24 cellular contexts compared by ENCODE assay signal in genomic region chr1:46784666-46785065, GRCh38. TPM values are rescaled to one million over a fixed set of nuclear protein-coding genes. Genes with fewer than 3 reads are reported as not detected.
"Had no signal": no experiment of that assay in that cellular context is flagged by ENCODE, and none has a peak within 500 bp of the region (broad histone marks: within the 10 kb centered on the region; RNA-seq: fewer than 3 reads in every experiment).

No MANE protein-coding gene starts in this region.

- ATAC-seq: esophagus mucosa; gastrocnemius medialis; heart right ventricle; left colon; left ventricle myocardium superior; stimulated activated effector memory CD8-positive, alpha-beta T cell treated with anti-CD3 and anti-CD28 coated beads, Interleukin-12 subunit alpha, Interleukin-12 subunit beta, amount 100 ng/mL, for 72 hours; stimulated activated naive CD8-positive, alpha-beta T cell treated with anti-CD3 and anti-CD28 coated beads, Interleukin-15, Interleukin-2, amounts not matched to agents 100 U/mL and 50 U/mL, for 24 hours had no signal

- H3K4me3 Mint-ChIP-seq: naive B cell; nephron progenitor cell; stimulated activated effector memory CD8-positive, alpha-beta T cell treated with anti-CD3 and anti-CD28 coated beads, Interleukin-12 subunit alpha, Interleukin-12 subunit beta, amount 100 ng/mL, for 72 hours had no signal

- H3K4me1 ChIP-seq: gastrocnemius medialis, heart right ventricle, tibial artery, upper lobe of left lung, vagina had no signal

- H3K4me1 Mint-ChIP-seq: naive B cell, nephron progenitor cell had no signal

- H3K27ac ChIP-seq: gastrocnemius medialis, heart right ventricle, neutrophil, tibial artery, upper lobe of left lung, vagina had no signal

- H3K9me3 ChIP-seq: gastrocnemius medialis, neutrophil, tibial artery, vagina had no signal

- H3K27ac Mint-ChIP-seq: naive B cell; nephron progenitor cell; stimulated activated effector memory CD8-positive, alpha-beta T cell treated with anti-CD3 and anti-CD28 coated beads, Interleukin-12 subunit alpha, Interleukin-12 subunit beta, amount 100 ng/mL, for 72 hours had no signal

- H3K27me3 ChIP-seq: gastrocnemius medialis, heart right ventricle, tibial artery, upper lobe of left lung, vagina had no signal

- H3K36me3 ChIP-seq: gastrocnemius medialis, heart right ventricle, neutrophil, tibial artery, upper lobe of left lung, vagina had no signal

- H3K4me3 ChIP-seq: gastrocnemius medialis, heart right ventricle, lung, tibial artery, upper lobe of left lung, vagina had no signal

- DNase-seq: effector memory CD4-positive, alpha-beta T cell; gastrocnemius medialis; heart right ventricle; hypothalamus; left colon; left ventricle myocardium superior; mesenchymal stem cell; naive B cell; nephron progenitor cell; posterior cingulate gyrus; stimulated activated CD4-positive, alpha-beta T cell treated with anti-CD3 and anti-CD28 coated beads, Interleukin-4, amount 100 ng/mL, for 1 hour; stimulated activated CD8-positive, alpha-beta memory T cell treated with anti-CD3 and anti-CD28 coated beads, Interleukin-4, amount 100 ng/mL, for 48 hours; stimulated activated naive CD8-positive, alpha-beta T cell treated with anti-CD3 and anti-CD28 coated beads, Interleukin-15, Interleukin-2, amounts not matched to agents 100 U/mL and 50 U/mL, for 24 hours; tibial artery; upper lobe of left lung had no signal

RNA-seq across cellular contexts. Expression of gene CYP4B1, which starts 14.2 kb away (rescaled TPM):
- total RNA-seq: fibroblast of villous mesenchyme, kidney epithelial cell, osteoblast, pulmonary artery endothelial cell had no signal
